Comparison of ENCODE assay signal across 8 cellular contexts in genomic region chr19:36850646-36851442, GRCh38. TPM values are rescaled to one million over a fixed set of nuclear protein-coding genes. Genes with fewer than 3 reads are reported as not detected.
DNase-seq lines count a peak whose midpoint lies in the region; ATAC-seq and TF ChIP-seq lines count a peak whose summit lies in the region.

Gene ZNF345, plus strand, starts transcription at chr19:36850876. Its CDS starts 25,955 bp downstream, at chr19:36876831.

- H3K27me3 Mint-ChIP-seq in activated CD4-positive, alpha-beta T cell treated with anti-CD3 and anti-CD28 coated beads, Interleukin-2, amount 10 ng/mL, durations not matched to agents 7 days and 5 days: no peaks in the 10 kb centered on the region

- peak; percentile 47 for TF ChIP-seq POLR2A in GM19193 (IDR thresholded peaks at IDR 0.05; ENCODE audit: extremely low read depth, insufficient read depth, insufficient read length)

- H3K27ac Mint-ChIP-seq in activated CD4-positive, alpha-beta T cell treated with anti-CD3 and anti-CD28 coated beads, Interleukin-2, amount 10 ng/mL, durations not matched to agents 7 days and 5 days: no peak within 1 kb of the TSS

- POLR2A ChIA-PET in activated CD4-positive, alpha-beta T cell treated with anti-CD3 and anti-CD28 coated beads, Interleukin-2, amount 10 ng/mL, durations not matched to agents 7 days and 5 days (lab: Charles Lee): interaction anchor here (1.1 to 1.8 kb wide), 3 partner anchors 13 to 361 kb away, joined by 3 to 10 read pairs (median 5); partner anchors contain the start of genes ZNF382, ZNF566 and ZNF790

- H3K4me3 Mint-ChIP-seq in activated CD4-positive, alpha-beta T cell treated with anti-CD3 and anti-CD28 coated beads, Interleukin-2, amount 10 ng/mL, durations not matched to agents 7 days and 5 days: no peak within 1 kb of the TSS

- H3K4me1 Mint-ChIP-seq in activated CD4-positive, alpha-beta T cell treated with anti-CD3 and anti-CD28 coated beads, Interleukin-2, amount 10 ng/mL, durations not matched to agents 7 days and 5 days: peaks cover 8% of the 10 kb centered on the region

- peaks cover 50% of the 10 kb centered on the region for H3K36me3 Mint-ChIP-seq in activated CD4-positive, alpha-beta T cell treated with anti-CD3 and anti-CD28 coated beads, Interleukin-2, amount 10 ng/mL, durations not matched to agents 7 days and 5 days (ENCODE audit: low read depth)

- DNase-seq in AG20443 (ENCODE audit: low spot score) (peak; percentile 93), NCI-H524 (lab: John Stamatoyannopoulos, UW) (peak; percentile 98), dedifferentiated amniotic fluid mesenchymal stem cell (ENCODE audit: extremely low spot score) (peak; percentile 98), left kidney (ENCODE audit: low read depth, low spot score) (peak; percentile 99)
- peak; percentile 93 for DNase-seq in activated CD4-positive, alpha-beta T cell treated with anti-CD3 and anti-CD28 coated beads, Interleukin-2, amount 10 ng/mL, durations not matched to agents 7 days and 5 days
- peak; percentile 61 to 74 for DNase-seq in stimulated activated CD4-positive, alpha-beta T cell treated with anti-CD3 and anti-CD28 coated beads, Interleukin-1b, Interleukin-23, amount 100 ng/mL, for 4 hours (ENCODE audit: low read depth in 2 of 2)

- H3K9me3 Mint-ChIP-seq in activated CD4-positive, alpha-beta T cell treated with anti-CD3 and anti-CD28 coated beads, Interleukin-2, amount 10 ng/mL, durations not matched to agents 7 days and 5 days: peaks cover 25% of the 10 kb centered on the region

- peak; percentile 82 for ATAC-seq in HG03432 (IDR thresholded peaks at IDR 0.05; ENCODE audit: unreplicated experiment)

- CTCF ChIA-PET in activated CD4-positive, alpha-beta T cell treated with anti-CD3 and anti-CD28 coated beads, Interleukin-2, amount 10 ng/mL, durations not matched to agents 7 days and 5 days (lab: Charles Lee): interaction anchor here (0.8 to 3.4 kb wide), 4 partner anchors 12 to 122 kb away, joined by 3 to 27 read pairs (median 7); partner anchors contain the start of gene ZNF790

RNA-seq across cellular contexts. Expression of gene ZNF345, which starts in this region (rescaled TPM):
- 1 to 10 TPM; 6.0 to 6.7 TPM for total RNA-seq in activated CD4-positive, alpha-beta T cell treated with anti-CD3 and anti-CD28 coated beads, Interleukin-2, amount 10 ng/mL, durations not matched to agents 7 days and 5 days

Comparison
In these comparisons a context has a peak if more than half of its experiments do, and no peak if none do; other contexts are left out.
1. Peak in every context shown above with its lines: DNase-seq and ATAC-seq.